ENCODE assay signal across 14 cellular contexts in the genomic region with DNA sequence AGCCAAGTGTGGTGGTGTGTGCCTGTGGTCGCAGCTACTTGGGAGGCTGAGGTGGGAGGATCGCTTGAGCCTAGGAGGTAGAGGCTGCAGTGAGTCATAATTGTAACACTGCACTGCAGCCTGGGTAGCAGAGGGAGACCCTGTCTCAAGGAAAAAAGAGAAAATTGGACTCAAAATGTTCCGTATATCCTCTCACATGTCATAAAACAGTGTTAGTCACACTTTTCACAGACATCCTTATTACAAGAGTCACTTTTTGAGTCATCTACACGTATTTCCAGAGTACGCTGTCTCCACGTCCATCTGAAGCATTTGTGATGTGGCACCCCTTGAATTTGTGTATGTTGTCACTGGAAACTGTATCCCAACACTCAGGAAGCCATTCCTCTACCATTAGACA.
DNase-seq lines count a peak whose midpoint lies in the region; ATAC-seq and TF ChIP-seq lines count a peak whose summit lies in the region.
"Had no signal": no experiment of that assay in that cellular context is flagged by ENCODE, and none has a peak within 500 bp of the region (broad histone marks: within the 10 kb centered on the region; RNA-seq: fewer than 3 reads in every experiment).

No MANE protein-coding gene starts in this region.

- no peak for DNase-seq in activated T-cell treated with anti-CD3 and anti-CD28 coated beads, Interleukin-2, amount 50 U/mL, for 72 hours
- no peak for DNase-seq in activated T-cell treated with anti-CD3 and anti-CD28 coated beads, Interleukin-2, amount 50 U/mL, for 1 hour
- DNase-seq in choroid plexus epithelial cell (ENCODE audit: low read depth) (peak; percentile 67), smooth muscle cell (lab: John Stamatoyannopoulos, UW; ENCODE audit: unreplicated experiment) (no peak), posterior vena cava (ENCODE audit: low spot score) (no peak), ovary (no peak), NCI-H2107 treated with DMSO at 0.1 percent for 48 hours (lab: John Stamatoyannopoulos, UW; ENCODE audit: unreplicated experiment) (no peak)
- DNase-seq: BE2C; H7; stimulated activated naive CD4-positive, alpha-beta T cell treated with Interleukin-2 at 50 U/mL for 16 hours had no signal

- H3K9me3 ChIP-seq in OCI-LY1 (ENCODE audit: low read length) (peaks cover 4% of the 10 kb centered on the region; the same call in 1 of the 2 replicates), smooth muscle cell (replicated peaks; ENCODE audit: low read depth) (peaks cover 7% of the 10 kb centered on the region), ovary (no peaks in the 10 kb centered on the region)
- H3K9me3 ChIP-seq: BE2C, esophagus muscularis mucosa had no signal

- TF ChIP-seq EP300 in ovary (IDR thresholded peaks at IDR 0.05) = no peak

- no peaks in the 10 kb centered on the region for H3K9me2 ChIP-seq in OCI-LY1 (ENCODE audit: low read depth, low read length)

- H4K20me1 ChIP-seq in OCI-LY1 (ENCODE audit: insufficient read depth, low read length) (no peaks in the 10 kb centered on the region), smooth muscle cell (ENCODE audit: low read depth) (peaks cover 3% of the 10 kb centered on the region)

- peak; percentile 46 to 82 for ATAC-seq in activated T-cell treated with anti-CD3 and anti-CD28 coated beads, Interleukin-2, amount 50 U/mL, for 72 hours (replicated peaks in 1 of 2)

- TF ChIP-seq POLR2A in ovary (IDR thresholded peaks at IDR 0.05) = no peak

- H3K4me1 Mint-ChIP-seq in activated T-cell treated with anti-CD3 and anti-CD28 coated beads, Interleukin-2, amount 50 U/mL, for 72 hours (ENCODE audit: low read depth) = peaks cover 5% of the 10 kb centered on the region

- H3K4me1 ChIP-seq in OCI-LY1 (ENCODE audit: insufficient read depth, low read length, severe bottlenecking) (peaks cover 56% of the 10 kb centered on the region), smooth muscle cell (ENCODE audit: low read depth) (no peaks in the 10 kb centered on the region), ovary (ENCODE audit: insufficient read depth) (peaks cover 7% of the 10 kb centered on the region)

- peaks cover 1 to 3% of the 10 kb centered on the region in 2 donors for H3K36me3 Mint-ChIP-seq in activated T-cell treated with anti-CD3 and anti-CD28 coated beads, Interleukin-2, amount 50 U/mL, for 72 hours (ENCODE audit: insufficient read depth in 2 of 2)

- H3K4me2 ChIP-seq in OCI-LY1 (ENCODE audit: low read length) (no peak overlapping the region), smooth muscle cell (no peak overlapping the region)

- no peak overlapping the region for H3K27ac Mint-ChIP-seq in activated T-cell treated with anti-CD3 and anti-CD28 coated beads, Interleukin-2, amount 50 U/mL, for 72 hours
- H3K27ac Mint-ChIP-seq: brain had no signal

- H3F3A ChIP-seq in OCI-LY1 (ENCODE audit: insufficient read depth, low read length) = no peaks in the 10 kb centered on the region
- H3F3A ChIP-seq in smooth muscle cell (ENCODE audit: low read depth) = no peaks in the 10 kb centered on the region

- TF ChIP-seq CTCF in OCI-LY1 (IDR thresholded peaks at IDR 0.05; ENCODE audit: low read length) (no peak), choroid plexus epithelial cell (conservative IDR thresholded peaks at IDR 0.05; ENCODE audit: low read depth, low read length) (no peak), smooth muscle cell (IDR thresholded peaks at IDR 0.05; ENCODE audit: borderline replicate concordance, insufficient read depth, poor library complexity, severe bottlenecking) (no peak), ovary (IDR thresholded peaks at IDR 0.05) (no peak)

- no peaks in the 10 kb centered on the region; the same call in 1 of the 2 replicates for H3K36me3 ChIP-seq in OCI-LY1 (ENCODE audit: insufficient read depth, low read length)
- H3K36me3 ChIP-seq in smooth muscle cell (ENCODE audit: low read depth) = no peaks in the 10 kb centered on the region
- no peaks in the 10 kb centered on the region for H3K36me3 ChIP-seq in ovary
- H3K36me3 ChIP-seq: BE2C, esophagus muscularis mucosa had no signal

- H3K79me2 ChIP-seq in OCI-LY1 (ENCODE audit: insufficient read depth, low read length) = no peaks in the 10 kb centered on the region
- no peaks in the 10 kb centered on the region for H3K79me2 ChIP-seq in smooth muscle cell (ENCODE audit: low read depth)

- no peak overlapping the region for H3K4me3 Mint-ChIP-seq in activated T-cell treated with anti-CD3 and anti-CD28 coated beads, Interleukin-2, amount 50 U/mL, for 72 hours
- H3K4me3 Mint-ChIP-seq: brain, neural crest cell had no signal

- no peak overlapping the region for H3K4me3 ChIP-seq in OCI-LY1 (ENCODE audit: low read depth, low read length, poor library complexity, severe bottlenecking)
- H3K4me3 ChIP-seq in choroid plexus epithelial cell (ENCODE audit: low read depth, low read length) = no peak overlapping the region
- H3K4me3 ChIP-seq in smooth muscle cell = no peak overlapping the region
- H3K4me3 ChIP-seq in ovary = no peak overlapping the region
- H3K4me3 ChIP-seq: esophagus muscularis mucosa had no signal

- H3K27ac ChIP-seq in OCI-LY1 (ENCODE audit: low read depth, low read length, poor library complexity, severe bottlenecking) (peak overlapping the region; percentile 52), smooth muscle cell (ENCODE audit: low read depth) (peak overlapping the region; percentile 67), ovary (no peak overlapping the region)
- H3K27ac ChIP-seq: esophagus muscularis mucosa had no signal

- H2AFZ ChIP-seq in OCI-LY1 (ENCODE audit: low read length) (no peak overlapping the region), smooth muscle cell (ENCODE audit: low read depth) (no peak overlapping the region)

- intact Hi-C loops in posterior vena cava (cut with DNase I) = no loop called here
- intact Hi-C loops in ovary (cut with DNase I) = no loop called here

- H3K9me3 Mint-ChIP-seq in activated T-cell treated with anti-CD3 and anti-CD28 coated beads, Interleukin-2, amount 50 U/mL, for 72 hours = no peaks in the 10 kb centered on the region
- H3K9me3 Mint-ChIP-seq: neural crest cell had no signal

- H3K9ac ChIP-seq in OCI-LY1 (ENCODE audit: low read length) (no peak overlapping the region), smooth muscle cell (ENCODE audit: low read depth) (no peak overlapping the region)

- no peaks in the 10 kb centered on the region for H3K27me3 ChIP-seq in OCI-LY1 (ENCODE audit: insufficient read depth, low read length)
- no peaks in the 10 kb centered on the region for H3K27me3 ChIP-seq in smooth muscle cell (ENCODE audit: low read depth)
- no peaks in the 10 kb centered on the region for H3K27me3 ChIP-seq in ovary
- H3K27me3 ChIP-seq: BE2C, esophagus muscularis mucosa had no signal

- WGBS in smooth muscle cell (ENCODE audit: low lambda C conversion rate) = 45% methylated on average over 6 of the region's 6 CpGs
- 91 to 93% (median 92%) methylated on average over 6 of the region's 6 CpGs for WGBS in ovary, 3 donors

- H3K27me3 Mint-ChIP-seq in activated T-cell treated with anti-CD3 and anti-CD28 coated beads, Interleukin-2, amount 50 U/mL, for 72 hours (ENCODE audit: low read depth) = no peaks in the 10 kb centered on the region

Comparison
In these comparisons a context has a peak if more than half of its experiments do, and no peak if none do; other contexts are left out.
1. H3K27ac ChIP-seq: peak in OCI-LY1 (single experiment) and smooth muscle cell (single experiment); none in ovary (0 of 2).